24 cellular contexts compared by ENCODE assay signal in the genomic region with DNA sequence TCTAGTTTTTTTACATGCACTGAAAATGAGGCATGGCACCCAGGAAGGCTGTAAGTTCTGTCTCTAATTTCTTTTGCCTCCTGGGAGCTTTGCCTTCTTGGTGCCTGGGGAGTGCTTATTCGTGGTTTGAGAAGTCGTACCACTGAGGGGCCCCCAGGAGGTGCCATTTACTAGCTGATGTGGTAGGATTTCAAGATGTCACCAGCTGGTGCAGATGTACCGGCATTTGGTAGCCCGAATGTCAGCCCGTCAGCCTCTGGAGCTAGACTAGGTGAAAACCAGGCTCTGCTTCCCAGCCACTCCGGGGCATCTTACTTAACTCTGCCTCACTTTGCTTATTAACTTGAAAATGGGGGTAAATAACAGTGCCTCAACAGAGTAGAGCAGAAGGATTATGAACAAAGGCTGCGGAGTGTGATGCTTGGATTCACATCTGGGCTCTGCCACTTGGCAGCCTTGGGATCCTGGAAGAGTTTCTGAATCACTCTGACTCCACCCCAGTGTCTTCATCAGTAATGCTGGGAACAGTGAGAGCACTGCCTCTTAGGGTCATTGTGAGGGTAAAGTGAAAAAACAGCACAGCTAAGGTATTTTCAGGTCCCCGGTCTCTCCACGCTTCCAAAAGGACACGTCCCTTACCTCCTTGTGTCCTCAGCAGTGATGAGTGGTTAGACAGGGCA. TPM values are rescaled to one million over a fixed set of nuclear protein-coding genes. Genes with fewer than 3 reads are reported as not detected.
DNase-seq lines count a peak whose midpoint lies in the region; ATAC-seq and TF ChIP-seq lines count a peak whose summit lies in the region.
"Had no signal": no experiment of that assay in that cellular context is flagged by ENCODE, and none has a peak within 500 bp of the region (broad histone marks: within the 10 kb centered on the region; RNA-seq: fewer than 3 reads in every experiment).

No MANE protein-coding gene starts in this region.

- intact Hi-C loops in Right ventricle myocardium inferior (cut with DNase I): no loop called here

- DNase-seq in Right ventricle myocardium inferior (ENCODE audit: missing footprints) (no peak), right atrium auricular region (ENCODE audit: low spot score) (no peak), cardiac fibroblast (ENCODE audit: low read depth in 2 of 2) (peak; percentile 39 to 47), iris pigment epithelial cell (ENCODE audit: low read depth) (peak; percentile 59), tibial nerve (ENCODE audit: low spot score in 2 of 2) (peak; percentile 28 to 64), HEK293T (ENCODE audit: extremely low spot score) (no peak), ecto neural progenitor cell (ENCODE audit: low spot score) (no peak)
- DNase-seq: activated CD8-positive, alpha-beta T cell treated with anti-CD3 and anti-CD28 coated beads, Interleukin-2, amount 10 ng/mL, durations not matched to agents 7 days and 5 days; activated T-cell treated with anti-CD3 and anti-CD28 coated beads, Interleukin-2, amount 50 U/mL, for 48 hours; erythroblast; HCEC 1CT; hippocampal formation; NCI-H1092; NCI-H2081 treated with DMSO at 0.1 percent for 48 hours; NCI-H69; PC-3; right cardiac atrium; SJCRH30; stimulated activated naive CD8-positive, alpha-beta T cell treated with anti-CD3 and anti-CD28 coated beads, Interleukin-15, Interleukin-2, amounts not matched to agents 100 U/mL and 50 U/mL, for 24 hours; upper lobe of left lung had no signal

- TF ChIP-seq EP300 in tibial nerve (IDR thresholded peaks at IDR 0.05): peak in 1 of 2 donors; percentile 24

- POLR2A ChIA-PET in HEK293T (lab: Yijun Ruan, JAX): no interaction called here

- H3K4me3 ChIP-seq in right atrium auricular region (no peak overlapping the region), cardiac fibroblast (replicated peaks in 1 of 2; ENCODE audit: low read depth in 2 of 2, low read length in 2 of 2) (no peak overlapping the region), tibial nerve (no peak overlapping the region)
- H3K4me3 ChIP-seq: breast epithelium, SJCRH30, upper lobe of left lung had no signal

- CTCF ChIA-PET in HEK293T (lab: Yijun Ruan, JAX): interaction anchor here (0.7 kb wide), 1 partner anchor 321 kb away, joined by 3 read pairs; a partner anchor contains a TSS

- 83 to 89% methylated on average over 10 of the region's 10 CpGs for WGBS in tibial nerve, 2 donors

- ATAC-seq in Right ventricle myocardium inferior (peak; percentile 22), GM19324 (IDR thresholded peaks at IDR 0.05; ENCODE audit: low FRiP score, unreplicated experiment) (no peak)
- ATAC-seq: activated CD8-positive, alpha-beta T cell treated with anti-CD3 and anti-CD28 coated beads, Interleukin-2, amount 10 ng/mL, durations not matched to agents 7 days and 5 days; PC-3; right cardiac atrium; stimulated activated naive CD8-positive, alpha-beta T cell treated with anti-CD3 and anti-CD28 coated beads, Interleukin-15, Interleukin-2, amounts not matched to agents 100 U/mL and 50 U/mL, for 24 hours had no signal

- no peaks in the 10 kb centered on the region for H3K9me3 ChIP-seq in right atrium auricular region
- H3K9me3 ChIP-seq in tibial nerve: no peaks in the 10 kb centered on the region
- H3K9me3 ChIP-seq: breast epithelium, SJCRH30, upper lobe of left lung had no signal

- no peaks in the 10 kb centered on the region for H3K27me3 ChIP-seq in right atrium auricular region
- no peaks in the 10 kb centered on the region for H3K27me3 ChIP-seq in tibial nerve
- H3K27me3 ChIP-seq: breast epithelium, SJCRH30, upper lobe of left lung had no signal

- H3K4me1 ChIP-seq in right atrium auricular region (no peaks in the 10 kb centered on the region), tibial nerve (peaks cover 0 to 17% (median 0%) of the 10 kb centered on the region in 4 donors)
- H3K4me1 ChIP-seq: breast epithelium, upper lobe of left lung had no signal

- TF ChIP-seq CTCF in right atrium auricular region (IDR thresholded peaks at IDR 0.05) (no peak), cardiac fibroblast (IDR thresholded peaks at IDR 0.05; ENCODE audit: low read depth, low read length) (no peak), tibial nerve (IDR thresholded peaks at IDR 0.05) (no peak)

- no peak overlapping the region for H3K27ac ChIP-seq in right atrium auricular region
- H3K27ac ChIP-seq in tibial nerve: peak overlapping the region in 1 of 4 donors; percentile 54
- H3K27ac ChIP-seq: breast epithelium, KMS-11, SJCRH30, upper lobe of left lung had no signal

- H3K36me3 ChIP-seq in right atrium auricular region: peaks cover 88% of the 10 kb centered on the region
- H3K36me3 ChIP-seq in tibial nerve: peaks cover 0 to 52% (median 0%) of the 10 kb centered on the region in 3 donors
- H3K36me3 ChIP-seq: breast epithelium had no signal

- no peak for TF ChIP-seq POLR2A in tibial nerve (IDR thresholded peaks at IDR 0.05)

TF ChIP-seq in HEK293T, 16 proteins besides CTCF, POLR2A, EP300 and RAD21:
- no peak for TF ChIP-seq ARNT (IDR thresholded peaks at IDR 0.05)
- no peak for TF ChIP-seq ZNF384 (IDR thresholded peaks at IDR 0.05)
- no peak for TF ChIP-seq SP1 (IDR thresholded peaks at IDR 0.05)
- TF ChIP-seq NFRKB (IDR thresholded peaks at IDR 0.05): no peak
- no peak for TF ChIP-seq L3MBTL2 (conservative IDR thresholded peaks at IDR 0.05)
- TF ChIP-seq BHLHE40 (IDR thresholded peaks at IDR 0.05; ENCODE audit: borderline replicate concordance): no peak
- no peak for TF ChIP-seq ELF4 (IDR thresholded peaks at IDR 0.05)
- no peak for TF ChIP-seq TARDBP (IDR thresholded peaks at IDR 0.05)
- no peak for TF ChIP-seq CTBP1 (IDR thresholded peaks at IDR 0.05; ENCODE audit: borderline replicate concordance)
- no peak for TF ChIP-seq HDGF (IDR thresholded peaks at IDR 0.05; ENCODE audit: borderline replicate concordance)
- no peak for TF ChIP-seq FOXM1 (IDR thresholded peaks at IDR 0.05; ENCODE audit: borderline replicate concordance)
- no peak for TF ChIP-seq SUZ12 (IDR thresholded peaks at IDR 0.05)
TF ChIP-seq in HEK293T: peak in this region for 0.

RNA-seq across cellular contexts. Expression of a gene that starts 31.4 kb away (rescaled TPM):
- not detected for total RNA-seq in Right ventricle myocardium inferior
- not detected for total RNA-seq in right atrium auricular region
- total RNA-seq in tibial nerve: 1 to 10 TPM in 1 of 4 donors, under 1 TPM in 1, not detected in 2; 0.42 to 1.2 TPM
- total RNA-seq: activated CD8-positive, alpha-beta T cell treated with anti-CD3 and anti-CD28 coated beads, Interleukin-2, amount 10 ng/mL, durations not matched to agents 7 days and 5 days; CD4-positive, alpha-beta memory T cell; PC-3; SJCRH30 had no signal

Comparison
In these comparisons a context has a peak if more than half of its experiments do, and no peak if none do; other contexts are left out.
1. DNase-seq: peak in cardiac fibroblast (2 of 2), iris pigment epithelial cell (single experiment) and tibial nerve (2 of 2); none in Right ventricle myocardium inferior (single experiment), right atrium auricular region (single experiment), HEK293T (single experiment) and ecto neural progenitor cell (single experiment).